In genomic region chr1:62434612-62434994, GRCh38 we compare ENCODE assay signal across 17 cellular contexts. TPM values are rescaled to one million over a fixed set of nuclear protein-coding genes. Genes with fewer than 3 reads are reported as not detected.
DNase-seq lines count a peak whose midpoint lies in the region; ATAC-seq and TF ChIP-seq lines count a peak whose summit lies in the region.
"Had no signal": no experiment of that assay in that cellular context is flagged by ENCODE, and none has a peak within 500 bp of the region (broad histone marks: within the 10 kb centered on the region; RNA-seq: fewer than 3 reads in every experiment).

No MANE protein-coding gene starts in this region.

- peaks cover 35% of the 10 kb centered on the region for H3K79me2 ChIP-seq in neural progenitor cell (ENCODE audit: low read depth)
- H3K79me2 ChIP-seq in hepatocyte, result peaks cover 22% of the 10 kb centered on the region

- H3K27me3 ChIP-seq in NT2/D1 (ENCODE audit: insufficient read depth, insufficient read length) (no peaks in the 10 kb centered on the region), neural progenitor cell (no peaks in the 10 kb centered on the region), transverse colon (no peaks in the 10 kb centered on the region), hepatocyte (no peaks in the 10 kb centered on the region)
- H3K27me3 ChIP-seq: stomach, vagina had no signal

- in situ Hi-C loops in transverse colon (cut with MboI; ENCODE audit: low pct_ligation_motif_present in 1 of 4, low pct_unique_long_range_greater_than_20kb in 1 of 4, low sequenced_read_pairs in 3 of 4), result no loop called here

- no peaks in the 10 kb centered on the region for H3K9me2 ChIP-seq in hepatocyte (replicated peaks; ENCODE audit: insufficient read depth)

- H2AFZ ChIP-seq in neural progenitor cell (replicated peaks) (no peak overlapping the region), hepatocyte (no peak overlapping the region)

- peaks cover 34% of the 10 kb centered on the region for H3K36me3 Mint-ChIP-seq in activated T-cell treated with anti-CD3 and anti-CD28 coated beads, Interleukin-2, amount 50 U/mL, for 24 hours (ENCODE audit: low read depth)
- peaks cover 13% of the 10 kb centered on the region for H3K36me3 Mint-ChIP-seq in activated naive CD8-positive, alpha-beta T cell treated with anti-CD3 and anti-CD28 coated beads, Interleukin-2, amount 50 U/mL, for 24 hours (ENCODE audit: low read depth)
- H3K36me3 Mint-ChIP-seq in neural progenitor cell, result peaks cover 2% of the 10 kb centered on the region

- H3K9me3 ChIP-seq in NT2/D1 (ENCODE audit: insufficient read depth, low read length) (no peaks in the 10 kb centered on the region), neural progenitor cell (ENCODE audit: low read depth) (no peaks in the 10 kb centered on the region), transverse colon (no peaks in the 10 kb centered on the region), hepatocyte (ENCODE audit: low read depth) (no peaks in the 10 kb centered on the region)
- H3K9me3 ChIP-seq: stomach, vagina had no signal

- H3K4me1 ChIP-seq in NT2/D1 (ENCODE audit: insufficient read depth, insufficient read length) (no peaks in the 10 kb centered on the region), neural progenitor cell (peaks cover 26% of the 10 kb centered on the region), transverse colon (peaks cover 11 to 25% (median 22%) of the 10 kb centered on the region in 4 donors), hepatocyte (ENCODE audit: insufficient read depth) (peaks cover 10% of the 10 kb centered on the region)

- no peak for TF ChIP-seq EP300 in transverse colon (IDR thresholded peaks at IDR 0.05; ENCODE audit: low read depth)

- no peaks in the 10 kb centered on the region for H3K27me3 Mint-ChIP-seq in activated T-cell treated with anti-CD3 and anti-CD28 coated beads, Interleukin-2, amount 50 U/mL, for 24 hours
- no peaks in the 10 kb centered on the region for H3K27me3 Mint-ChIP-seq in activated naive CD8-positive, alpha-beta T cell treated with anti-CD3 and anti-CD28 coated beads, Interleukin-2, amount 50 U/mL, for 24 hours
- peaks cover 11% of the 10 kb centered on the region for H3K27me3 Mint-ChIP-seq in neural progenitor cell (ENCODE audit: insufficient read depth, low read depth)

- intact Hi-C loops in transverse colon (cut with DNase I; ENCODE audit: low total_unique reads), result no loop called here

- H3K27ac ChIP-seq in neural progenitor cell, result no peak overlapping the region
- H3K27ac ChIP-seq in transverse colon, result no peak overlapping the region
- no peak overlapping the region for H3K27ac ChIP-seq in hepatocyte

- 91 to 95% methylated on average over 6 to 12 of the region's 12 CpGs for WGBS in transverse colon (ENCODE audit: low coverage in 1 of 2), 2 donors
- 94% methylated on average over 12 of the region's 12 CpGs for WGBS in hepatocyte (ENCODE audit: low lambda C conversion rate, missing lambda C conversion rate)

- DNase-seq in activated T-cell treated with anti-CD3 and anti-CD28 coated beads, Interleukin-2, amount 50 U/mL, for 24 hours, result no peak
- DNase-seq in activated T-cell treated with anti-CD3 and anti-CD28 coated beads for 4 hours (no peak), NT2/D1 (ENCODE audit: low read depth, low spot score) (no peak), neural progenitor cell (ENCODE audit: low spot score) (no peak), transverse colon (no peak), hepatocyte (ENCODE audit: low spot score) (no peak)
- DNase-seq in activated naive CD8-positive, alpha-beta T cell treated with anti-CD3 and anti-CD28 coated beads, Interleukin-2, amount 50 U/mL, for 24 hours, result no peak
- DNase-seq: activated CD4-positive, CD25-positive, alpha-beta regulatory T cell treated with anti-CD3 and anti-CD28 coated beads, Interleukin-2, amount 50 U/mL, for 72 hours; activated effector memory CD4-positive, alpha-beta T cell treated with Interleukin-2 at 50 U/mL for 16 hours; HFFc6; kidney glomerular epithelial cell; NCI-H2081 treated with DMSO at 0.1 percent for 48 hours; NCI-H748 treated with DMSO at 0.1 percent for 48 hours; stomach; T-helper 1 cell had no signal

- peak overlapping the region; percentile 97 for H3K4me3 Mint-ChIP-seq in activated T-cell treated with anti-CD3 and anti-CD28 coated beads, Interleukin-2, amount 50 U/mL, for 24 hours
- peak overlapping the region; percentile 17 for H3K4me3 Mint-ChIP-seq in activated naive CD8-positive, alpha-beta T cell treated with anti-CD3 and anti-CD28 coated beads, Interleukin-2, amount 50 U/mL, for 24 hours
- peak overlapping the region; percentile 62 for H3K4me3 Mint-ChIP-seq in neural progenitor cell

- no peak for TF ChIP-seq POLR2A in transverse colon (IDR thresholded peaks at IDR 0.05)

- H3K4me3 ChIP-seq in NT2/D1 (ENCODE audit: insufficient read length, low read depth) (no peak overlapping the region), neural progenitor cell (no peak overlapping the region), transverse colon (no peak overlapping the region), hepatocyte (no peak overlapping the region)

- peak overlapping the region; percentile 92 for H3K4me2 ChIP-seq in neural progenitor cell
- H3K4me2 ChIP-seq in hepatocyte, result no peak overlapping the region

- no peaks in the 10 kb centered on the region for H3K36me3 ChIP-seq in NT2/D1 (ENCODE audit: insufficient read depth, insufficient read length, low read length)
- H3K36me3 ChIP-seq in neural progenitor cell, result no peaks in the 10 kb centered on the region
- no peaks in the 10 kb centered on the region for H3K36me3 ChIP-seq in transverse colon
- no peaks in the 10 kb centered on the region for H3K36me3 ChIP-seq in hepatocyte (replicated peaks; ENCODE audit: insufficient read depth, low read depth)
- H3K36me3 ChIP-seq: stomach, vagina had no signal

- peaks cover 2% of the 10 kb centered on the region for H3K9me3 Mint-ChIP-seq in activated T-cell treated with anti-CD3 and anti-CD28 coated beads, Interleukin-2, amount 50 U/mL, for 24 hours
- H3K9me3 Mint-ChIP-seq in activated naive CD8-positive, alpha-beta T cell treated with anti-CD3 and anti-CD28 coated beads, Interleukin-2, amount 50 U/mL, for 24 hours, result peaks cover 3% of the 10 kb centered on the region
- no peaks in the 10 kb centered on the region for H3K9me3 Mint-ChIP-seq in neural progenitor cell
- H3K9me3 Mint-ChIP-seq: HFFc6 had no signal

- H3K9ac ChIP-seq in NT2/D1 (ENCODE audit: insufficient read length, low read depth) (peak overlapping the region; percentile 0), neural progenitor cell (no peak overlapping the region)

- peak overlapping the region; percentile 100 for H3K27ac Mint-ChIP-seq in activated T-cell treated with anti-CD3 and anti-CD28 coated beads, Interleukin-2, amount 50 U/mL, for 24 hours
- H3K27ac Mint-ChIP-seq in activated naive CD8-positive, alpha-beta T cell treated with anti-CD3 and anti-CD28 coated beads, Interleukin-2, amount 50 U/mL, for 24 hours, result peak overlapping the region; percentile 18
- no peak overlapping the region for H3K27ac Mint-ChIP-seq in neural progenitor cell

- H4K20me1 ChIP-seq in neural progenitor cell (ENCODE audit: low read depth), result peaks cover 26% of the 10 kb centered on the region
- H4K20me1 ChIP-seq in hepatocyte (ENCODE audit: insufficient read depth, poor library complexity, severe bottlenecking), result peaks cover 17% of the 10 kb centered on the region

- peaks cover 28% of the 10 kb centered on the region for H3F3A ChIP-seq in neural progenitor cell (ENCODE audit: low read depth)

- TF ChIP-seq CTCF in neural progenitor cell (IDR thresholded peaks at IDR 0.05) (no peak), transverse colon (IDR thresholded peaks at IDR 0.05) (no peak), hepatocyte (IDR thresholded peaks at IDR 0.05; ENCODE audit: poor library complexity) (no peak)

- H3K4me1 Mint-ChIP-seq in activated T-cell treated with anti-CD3 and anti-CD28 coated beads, Interleukin-2, amount 50 U/mL, for 24 hours (ENCODE audit: low read depth), result peaks cover 11% of the 10 kb centered on the region
- H3K4me1 Mint-ChIP-seq in activated naive CD8-positive, alpha-beta T cell treated with anti-CD3 and anti-CD28 coated beads, Interleukin-2, amount 50 U/mL, for 24 hours, result peaks cover 30% of the 10 kb centered on the region
- peaks cover 13% of the 10 kb centered on the region for H3K4me1 Mint-ChIP-seq in neural progenitor cell

- no peak for ATAC-seq in activated naive CD8-positive, alpha-beta T cell treated with anti-CD3 and anti-CD28 coated beads, Interleukin-2, amount 50 U/mL, for 24 hours
- no peak for ATAC-seq in GM21390 (IDR thresholded peaks at IDR 0.05; ENCODE audit: unreplicated experiment)

RNA-seq across cellular contexts. Expression of gene USP1, which starts 2.2 kb away (rescaled TPM):
- 67.7 and 106 TPM in 2 replicates for total RNA-seq in neural progenitor cell (ENCODE audit: low replicate concordance)
- total RNA-seq in transverse colon, result 10 to 100 TPM in 3 of 4 donors, 1 to 10 TPM in 1; 6.0 to 26.7 (median 25.0) TPM
- total RNA-seq in hepatocyte, result 22.7 and 28.5 TPM in 2 replicates
- polyA plus RNA-seq in hepatocyte, result 11.6 and 16.1 TPM in 2 replicates

Comparison
In these comparisons a context has a peak if more than half of its experiments do, and no peak if none do; other contexts are left out.
1. H3K4me3 Mint-ChIP-seq: peak in every context shown above with its lines; median percentile 97 in activated T-cell treated with anti-CD3 and anti-CD28 coated beads, Interleukin-2, amount 50 U/mL, for 24 hours; 62 in neural progenitor cell; 17 in activated naive CD8-positive, alpha-beta T cell treated with anti-CD3 and anti-CD28 coated beads, Interleukin-2, amount 50 U/mL, for 24 hours.